9 cellular contexts compared by ENCODE assay signal in the genomic region with DNA sequence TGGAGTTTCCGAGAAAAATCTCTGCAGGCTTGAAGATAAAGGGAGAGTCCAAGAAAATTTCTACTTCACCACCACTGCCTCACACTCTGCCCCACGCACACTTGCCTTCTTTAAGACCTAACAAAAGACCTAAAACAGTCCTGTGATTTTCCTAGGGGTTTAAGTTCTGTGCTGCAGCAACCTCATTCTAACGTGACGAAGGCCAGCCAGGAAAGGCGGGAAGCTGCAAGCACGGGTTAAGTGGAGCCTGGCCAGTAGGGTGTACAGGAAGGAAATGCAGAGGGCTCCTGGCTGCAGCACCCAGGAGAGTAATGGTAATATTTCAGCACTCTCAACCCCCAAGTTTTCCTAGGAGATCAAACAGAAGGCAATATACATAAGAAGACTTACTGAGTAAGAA. TPM values are rescaled to one million over a fixed set of nuclear protein-coding genes. Genes with fewer than 3 reads are reported as not detected.
DNase-seq lines count a peak whose midpoint lies in the region; ATAC-seq, FAIRE-seq and TF ChIP-seq lines count a peak whose summit lies in the region.
"Had no signal": no experiment of that assay in that cellular context is flagged by ENCODE, and none has a peak within 500 bp of the region (broad histone marks: within the 10 kb centered on the region; RNA-seq: fewer than 3 reads in every experiment).

No MANE protein-coding gene starts in this region.

- peak overlapping the region; percentile 51 for H3K4me3 Mint-ChIP-seq in dendritic cell treated with granulocyte-macrophage colony-stimulating factor and Interleukin-4, amounts not matched to agents 40 ng/mL and 50 ng/mL, for 4 days
- peak overlapping the region; percentile 90 for H3K4me3 Mint-ChIP-seq in mesothelial cell of epicardium

- CTCF ChIA-PET in IMR-90 (lab: Yijun Ruan, JAX), result interaction anchor here (1.6 kb wide), 1 partner anchor 27 kb away, joined by 5 read pairs; no protein-coding TSS in a partner anchor

- 0 out of 4 replicates have a peak, but pooled peaks cover 0 to 4% of the 10 kb centered on the region in 2 experiments for H3K79me1 ChIP-seq in IMR-90 (ENCODE audit: low read depth in 1 of 2, low read length in 2 of 2)

- H3K4me2 ChIP-seq in IMR-90 (ENCODE audit: low read depth, low read length), result peak overlapping the region; percentile 92

- H3K36me3 ChIP-seq in ACC112 (ENCODE audit: insufficient read depth, low read length), result no peaks in the 10 kb centered on the region
- H3K36me3 ChIP-seq in IMR-90 (ENCODE audit: control insufficient read depth, insufficient read depth, low read length), result no peaks in the 10 kb centered on the region
- no peaks in the 10 kb centered on the region for H3K36me3 ChIP-seq in upper lobe of left lung

- H3K36me3 Mint-ChIP-seq in dendritic cell treated with granulocyte-macrophage colony-stimulating factor and Interleukin-4, amounts not matched to agents 40 ng/mL and 50 ng/mL, for 4 days (ENCODE audit: low read depth), result peaks cover 7% of the 10 kb centered on the region
- no peaks in the 10 kb centered on the region for H3K36me3 Mint-ChIP-seq in mesothelial cell of epicardium

- no peak overlapping the region for H2AK9ac ChIP-seq in IMR-90 (replicated peaks; ENCODE audit: low read depth, low read length, poor library complexity)

- ATAC-seq in IMR-90 (ENCODE audit: low read depth) (no peak), upper lobe of left lung (ENCODE audit: low FRiP score in 2 of 2) (peak in 1 of 2 donors; percentile 50), GM21786 (IDR thresholded peaks at IDR 0.05; ENCODE audit: unreplicated experiment) (no peak), GM19351 (IDR thresholded peaks at IDR 0.05; ENCODE audit: unreplicated experiment) (no peak)
- ATAC-seq: GM12878 had no signal

- H3K79me2 ChIP-seq in ACC112 (ENCODE audit: control insufficient read depth, insufficient read depth, low read length, unreplicated experiment), result peaks cover 6% of the 10 kb centered on the region

- WGBS in IMR-90 (ENCODE audit: extremely low coverage in 2 of 2, insufficient read length in 1 of 2), 2 experiments, result no CpG with 5 or more reads among the region's 6 CpGs
- WGBS in upper lobe of left lung, 2 donors, result 10 to 13% methylated on average over 6 of the region's 6 CpGs

- POLR2A ChIA-PET in IMR-90 (lab: Charles Lee; ENCODE audit: unreplicated experiment), result no interaction called here

- H3K56ac ChIP-seq in IMR-90 (ENCODE audit: extremely low read depth, insufficient read depth, low read length), result no peak overlapping the region

- no TSS peak for BruUV-seq in IMR-90 (replicated peaks; lab: Mats Ljungman, UMichigan)

- no peaks in the 10 kb centered on the region for H4K20me1 ChIP-seq in IMR-90 (ENCODE audit: insufficient read depth, low read length)

- intact Hi-C loops in IMR-90 (cut with micrococcal nuclease), result no loop called here
- intact Hi-C loops in dendritic cell treated with granulocyte-macrophage colony-stimulating factor and Interleukin-4, amounts not matched to agents 40 ng/mL and 50 ng/mL, for 4 days (cut with micrococcal nuclease), result no loop called here

- no peak for TF ChIP-seq POLR2A in IMR-90 (IDR thresholded peaks at IDR 0.05; ENCODE audit: low read depth, low read length)
- TF ChIP-seq POLR2A in upper lobe of left lung (IDR thresholded peaks at IDR 0.05), result no peak

- H3K27ac ChIP-seq in ACC112 (ENCODE audit: low read depth, low read length) (peak overlapping the region; percentile 71), IMR-90 (ENCODE audit: insufficient read depth, low read length) (peak overlapping the region; percentile 11; the same call in 1 of the 2 replicates), upper lobe of left lung (peak overlapping the region; percentile 81 to 88 (median 86))

- no peak overlapping the region for H3K18ac ChIP-seq in IMR-90 (ENCODE audit: low read depth, low read length)

- H3K4me3 ChIP-seq in ACC112 (ENCODE audit: low read depth, low read length) (peak overlapping the region; percentile 94), IMR-90 (ENCODE audit: insufficient read depth, low read depth, low read length) (no peak overlapping the region), upper lobe of left lung (peak overlapping the region in 3 of 4 donors; percentile 63 to 95 (median 71))
- H3K4me3 ChIP-seq: GM12878 had no signal

- peak overlapping the region; percentile 99 for H2AFZ ChIP-seq in ACC112 (ENCODE audit: low read length, unreplicated experiment)
- H2AFZ ChIP-seq in IMR-90 (replicated peaks; ENCODE audit: low read length, poor library complexity), result peak overlapping the region; percentile 90

- no peak overlapping the region for H2BK120ac ChIP-seq in IMR-90 (ENCODE audit: low read depth, low read length)

- H3K9me3 Mint-ChIP-seq in dendritic cell treated with granulocyte-macrophage colony-stimulating factor and Interleukin-4, amounts not matched to agents 40 ng/mL and 50 ng/mL, for 4 days, result peaks cover 3% of the 10 kb centered on the region
- H3K9me3 Mint-ChIP-seq in mesothelial cell of epicardium, result peaks cover 6% of the 10 kb centered on the region

- dilution Hi-C loops in IMR-90 (cut with HindIII; ENCODE audit: low sequenced_read_pairs, unreplicated experiment), result no loop called here

- DNase-seq in IMR-90 (no peak), mesothelial cell of epicardium (ENCODE audit: low spot score in 2 of 2, unreplicated experiment in 2 of 2) (no peak), upper lobe of left lung (peak in 1 of 2 donors; percentile 57), D721Med (ENCODE audit: insufficient read length, low spot score) (no peak)

- H3K27ac Mint-ChIP-seq in dendritic cell treated with granulocyte-macrophage colony-stimulating factor and Interleukin-4, amounts not matched to agents 40 ng/mL and 50 ng/mL, for 4 days, result peak overlapping the region; percentile 79
- H3K27ac Mint-ChIP-seq in mesothelial cell of epicardium, result peak overlapping the region; percentile 18

- H3K4me1 ChIP-seq in ACC112 (ENCODE audit: control insufficient read depth, insufficient read depth, low read length, unreplicated experiment), result peaks cover 15% of the 10 kb centered on the region
- peaks cover 4% of the 10 kb centered on the region; the same call in 1 of the 2 replicates for H3K4me1 ChIP-seq in IMR-90 (ENCODE audit: control insufficient read depth, insufficient read depth, low read length)
- H3K4me1 ChIP-seq in upper lobe of left lung, result peaks cover 18 to 33% (median 22%) of the 10 kb centered on the region in 4 donors

- H4K5ac ChIP-seq in IMR-90 (ENCODE audit: low read depth, low read length), result no peak overlapping the region

- no peak overlapping the region for H3K23ac ChIP-seq in IMR-90 (ENCODE audit: low read depth, low read length)

- H4K8ac ChIP-seq in IMR-90 (ENCODE audit: low read depth in 2 of 2, low read length in 2 of 2), result peak overlapping the region in 1 of 2 experiments; percentile 8; a peak in 1 of 4 replicates

- H3K4me1 Mint-ChIP-seq in dendritic cell treated with granulocyte-macrophage colony-stimulating factor and Interleukin-4, amounts not matched to agents 40 ng/mL and 50 ng/mL, for 4 days (ENCODE audit: low read depth), result peaks cover 30% of the 10 kb centered on the region
- H3K4me1 Mint-ChIP-seq in mesothelial cell of epicardium, result peaks cover 30% of the 10 kb centered on the region

- H3K27me3 ChIP-seq in ACC112 (ENCODE audit: insufficient read depth, low read length) (no peaks in the 10 kb centered on the region), IMR-90 (ENCODE audit: control insufficient read depth, insufficient read depth, low read length) (no peaks in the 10 kb centered on the region), upper lobe of left lung (no peaks in the 10 kb centered on the region)

- H3K9me3 ChIP-seq in IMR-90 (ENCODE audit: control insufficient read depth, insufficient read depth, low read length) (no peaks in the 10 kb centered on the region), upper lobe of left lung (no peaks in the 10 kb centered on the region)

- 0 out of 2 replicates have a peak overlapping the region, but pooled peaks have one; percentile 8 for H3K9ac ChIP-seq in IMR-90 (ENCODE audit: low read depth, low read length)

- peaks cover 6% of the 10 kb centered on the region; the same call in 1 of the 2 replicates for H3K9me1 ChIP-seq in IMR-90 (ENCODE audit: insufficient read depth, low read length)

- no peak overlapping the region for H2BK15ac ChIP-seq in IMR-90 (ENCODE audit: low read depth, low read length)

- H2AK5ac ChIP-seq in IMR-90 (ENCODE audit: low read depth, low read length), result no peak overlapping the region

- no peak overlapping the region; the same call in 1 of the 2 replicates for H3K14ac ChIP-seq in IMR-90 (replicated peaks; ENCODE audit: low read depth, low read length)

- TF ChIP-seq CTCF in IMR-90 (conservative IDR thresholded peaks at IDR 0.05; ENCODE audit: low read depth, low read length) (no peak), mesothelial cell of epicardium (IDR thresholded peaks at IDR 0.05; ENCODE audit: unreplicated experiment) (no peak), upper lobe of left lung (IDR thresholded peaks at IDR 0.05) (no peak), D721Med (IDR thresholded peaks at IDR 0.05; ENCODE audit: insufficient read depth, missing control alignments) (no peak)

- no peaks in the 10 kb centered on the region for H3K27me3 Mint-ChIP-seq in dendritic cell treated with granulocyte-macrophage colony-stimulating factor and Interleukin-4, amounts not matched to agents 40 ng/mL and 50 ng/mL, for 4 days
- no peaks in the 10 kb centered on the region for H3K27me3 Mint-ChIP-seq in mesothelial cell of epicardium (ENCODE audit: low read depth)

- no peak overlapping the region for H2BK5ac ChIP-seq in IMR-90 (ENCODE audit: low read depth, low read length, poor library complexity, severe bottlenecking)

- no peak overlapping the region for H2BK20ac ChIP-seq in IMR-90 (ENCODE audit: low read depth, low read length)

- TF ChIP-seq EP300 in upper lobe of left lung (IDR thresholded peaks at IDR 0.05), result no peak

- H3K4ac ChIP-seq in IMR-90 (ENCODE audit: low read depth, low read length), result no peak overlapping the region

- no peak overlapping the region for H4K91ac ChIP-seq in IMR-90 (ENCODE audit: insufficient read depth, low read depth, low read length)

- in situ Hi-C loops in IMR-90 (cut with MboI; ENCODE audit: low sequenced_read_pairs), result no loop called here

- TF ChIP-seq RAD21 in IMR-90 (IDR thresholded peaks at IDR 0.05; ENCODE audit: low read length), result no peak

- FAIRE-seq in D721Med (lab: Jason Lieb, UNC), result no peak
- FAIRE-seq: GM12878 had no signal

TF ChIP-seq in IMR-90, 13 proteins besides CTCF, POLR2A, EP300 and RAD21 (continues in another document):
- TF ChIP-seq CEBPB (IDR thresholded peaks at IDR 0.05; ENCODE audit: low read depth, low read length) (no peak), MAFK (IDR thresholded peaks at IDR 0.05; ENCODE audit: low read depth, low read length) (no peak), NFE2L2 (IDR thresholded peaks at IDR 0.05; ENCODE audit: low read depth, low read length) (no peak), CHD1 (IDR thresholded peaks at IDR 0.05; ENCODE audit: low read depth, low read length) (no peak)

RNA-seq across cellular contexts. Expression of a gene that starts 1.5 kb away (rescaled TPM):
- total RNA-seq in IMR-90 (2012; rRNA removed), result 2.0 and 2.2 TPM in 2 replicates
- polyA plus RNA-seq in IMR-90 (2012; rRNA removed), result 0.67 and 1.1 TPM in 2 replicates
- polyA plus RNA-seq in IMR-90 (2012; cell fraction: cytosol; rRNA removed), result 0.24 and 0.55 TPM in 2 replicates
- 1.1 and 2.6 TPM in 2 replicates for polyA plus RNA-seq in IMR-90 (2012; cell fraction: nucleus; rRNA removed; ENCODE audit: low replicate concordance)
- 17.7 to 18.1 TPM (median 17.9 TPM) in 3 replicates for total RNA-seq in mesothelial cell of epicardium
- 10 to 100 TPM in 5 of 6 donors, 1 to 10 TPM in 1; 9.4 to 31.6 (median 21.0) TPM for total RNA-seq in upper lobe of left lung
- total RNA-seq: GM12878 had no signal

Comparison
In these comparisons a context has a peak if more than half of its experiments do, and no peak if none do; other contexts are left out.
1. H3K27ac ChIP-seq: peak in every context shown above with its lines; median percentile 86 in upper lobe of left lung; 71 in ACC112; 11 in IMR-90.